In the genomic region with DNA sequence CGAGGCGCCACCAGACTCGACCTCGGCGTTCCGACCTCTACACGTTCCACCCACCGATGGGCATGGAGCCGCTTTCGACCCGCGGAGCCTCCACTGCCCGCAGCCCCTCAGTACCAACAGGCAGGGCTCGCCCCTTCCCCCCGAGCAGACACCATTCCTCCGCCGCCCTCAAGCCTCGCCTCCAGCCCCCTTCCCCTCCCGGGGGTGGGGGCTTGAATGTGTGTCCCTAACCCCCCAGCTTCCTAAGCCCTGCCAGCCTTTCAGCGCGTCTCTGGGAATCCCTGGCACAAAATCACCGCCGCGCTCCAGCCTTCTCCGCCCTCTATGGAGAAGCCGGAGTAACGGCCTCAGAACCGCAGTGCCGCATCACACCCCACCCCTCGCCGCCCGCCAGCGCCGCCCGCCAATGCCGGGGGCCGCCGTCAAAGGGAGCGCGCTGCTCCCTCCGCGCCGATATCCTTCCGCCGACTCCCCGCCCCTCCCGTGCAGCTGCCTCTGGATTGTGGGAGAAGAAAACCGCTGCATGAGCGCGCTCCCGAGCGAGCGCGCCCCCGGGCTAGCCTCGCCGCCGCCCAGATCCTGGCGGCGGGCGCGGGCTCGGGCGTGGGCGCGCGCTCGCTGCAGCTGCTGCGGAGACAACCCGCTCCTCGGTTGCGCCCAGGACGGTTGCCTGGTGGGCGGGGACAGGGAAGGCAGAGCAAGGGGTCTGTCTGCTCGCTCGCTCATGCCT, we compare ENCODE assay signal across 8 cellular contexts. TPM values are rescaled to one million over a fixed set of nuclear protein-coding genes. Genes with fewer than 3 reads are reported as not detected.
DNase-seq lines count a peak whose midpoint lies in the region; ATAC-seq, FAIRE-seq and TF ChIP-seq lines count a peak whose summit lies in the region.

CCDC88A (minus strand) TSS at position 343 of the 730 bp plus-strand sequence. CDS start 777 bp downstream, outside the sequence.

- H3K4me3 Mint-ChIP-seq in activated T-helper 1 cell treated with anti-CD3 and anti-CD28 coated beads, Interleukin-12 subunit alpha, Interleukin-12 subunit beta, Interleukin-2, Interleukin-4 antibody, amounts not matched to agents 30 ng/mL and 10 ng/mL and 1 ng/mL, durations not matched to agents 14 hours and 24 hours and 36 hours: peak within 1 kb of the TSS; percentile 89
- H3K4me3 Mint-ChIP-seq in naive thymus-derived CD4-positive, alpha-beta T cell: peak within 1 kb of the TSS; percentile 86 to 98 (median 94)
- H3K4me3 Mint-ChIP-seq in stimulated activated memory B cell treated with anti-CD40 and anti-IgM and Interleukin-4, amounts not matched to agents 10 μg/mL and 1 μg/mL and 100 μg/mL, for 72 hours: peak within 1 kb of the TSS; percentile 98

- H3K4me1 Mint-ChIP-seq in activated T-helper 1 cell treated with anti-CD3 and anti-CD28 coated beads, Interleukin-12 subunit alpha, Interleukin-12 subunit beta, Interleukin-2, Interleukin-4 antibody, amounts not matched to agents 30 ng/mL and 10 ng/mL and 1 ng/mL, durations not matched to agents 14 hours and 24 hours and 36 hours (ENCODE audit: low read depth): peaks cover 23% of the 10 kb centered on the region
- peaks cover 5 to 49% (median 41%) of the 10 kb centered on the region in 7 donors for H3K4me1 Mint-ChIP-seq in naive thymus-derived CD4-positive, alpha-beta T cell
- peaks cover 44% of the 10 kb centered on the region for H3K4me1 Mint-ChIP-seq in stimulated activated memory B cell treated with anti-CD40 and anti-IgM and Interleukin-4, amounts not matched to agents 10 μg/mL and 1 μg/mL and 100 μg/mL, for 72 hours

- no peaks in the 10 kb centered on the region for H3K9me3 Mint-ChIP-seq in activated T-helper 1 cell treated with anti-CD3 and anti-CD28 coated beads, Interleukin-12 subunit alpha, Interleukin-12 subunit beta, Interleukin-2, Interleukin-4 antibody, amounts not matched to agents 30 ng/mL and 10 ng/mL and 1 ng/mL, durations not matched to agents 14 hours and 24 hours and 36 hours
- peaks cover 0 to 3% (median 0%) of the 10 kb centered on the region in 11 donors for H3K9me3 Mint-ChIP-seq in naive thymus-derived CD4-positive, alpha-beta T cell
- H3K9me3 Mint-ChIP-seq in stimulated activated memory B cell treated with anti-CD40 and anti-IgM and Interleukin-4, amounts not matched to agents 10 μg/mL and 1 μg/mL and 100 μg/mL, for 72 hours: no peaks in the 10 kb centered on the region

- DNase-seq in Karpas-422 (peak; percentile 98), RCC 7860 (ENCODE audit: low spot score) (peak; percentile 87), fibroblast of lung (ENCODE audit: low read depth in 2 of 2) (peak; percentile 98 to 99)
- DNase-seq in activated T-helper 1 cell treated with anti-CD3 and anti-CD28 coated beads, Interleukin-12 subunit alpha, Interleukin-12 subunit beta, Interleukin-2, Interleukin-4 antibody, amounts not matched to agents 30 ng/mL and 10 ng/mL and 1 ng/mL, durations not matched to agents 14 hours and 24 hours and 36 hours (ENCODE audit: low spot score): peak; percentile 78
- DNase-seq in naive thymus-derived CD4-positive, alpha-beta T cell: peak; percentile 78 to 91 (median 85)

- peaks cover 53% of the 10 kb centered on the region for H3K4me1 ChIP-seq in DOHH2 (ENCODE audit: control insufficient read depth, low read length)
- peaks cover 44% of the 10 kb centered on the region for H3K4me1 ChIP-seq in Karpas-422 (ENCODE audit: low read length)
- H3K4me1 ChIP-seq in fibroblast of lung (ENCODE audit: control insufficient read depth, extremely low read depth, insufficient read depth, low read length): peaks cover 2% of the 10 kb centered on the region
- H3K4me1 ChIP-seq in naive thymus-derived CD4-positive, alpha-beta T cell (ENCODE audit: control insufficient read depth in 2 of 2, insufficient read depth in 2 of 2, low read length in 2 of 2): peaks cover 0 to 6% of the 10 kb centered on the region in 2 donors

- H3K36me3 ChIP-seq in DOHH2 (ENCODE audit: control insufficient read depth, low read length) (peaks cover 36% of the 10 kb centered on the region), Karpas-422 (ENCODE audit: insufficient read depth, low read length) (peaks cover 12% of the 10 kb centered on the region), fibroblast of lung (ENCODE audit: control insufficient read depth, insufficient read depth, low read length) (no peaks in the 10 kb centered on the region)
- H3K36me3 ChIP-seq in naive thymus-derived CD4-positive, alpha-beta T cell (ENCODE audit: control insufficient read depth in 2 of 3, insufficient read depth in 3 of 3, low read length in 3 of 3): no peaks in the 10 kb centered on the region

- H3K27me3 ChIP-seq in DOHH2 (ENCODE audit: control insufficient read depth, low read length) (no peaks in the 10 kb centered on the region), Karpas-422 (ENCODE audit: low read length) (no peaks in the 10 kb centered on the region), fibroblast of lung (ENCODE audit: control insufficient read depth, insufficient read depth, low read length) (no peaks in the 10 kb centered on the region)
- H3K27me3 ChIP-seq in naive thymus-derived CD4-positive, alpha-beta T cell (ENCODE audit: control insufficient read depth in 2 of 2, insufficient read depth in 2 of 2, low read length in 2 of 2): no peaks in the 10 kb centered on the region

- intact Hi-C loops in activated T-helper 1 cell treated with anti-CD3 and anti-CD28 coated beads, Interleukin-12 subunit alpha, Interleukin-12 subunit beta, Interleukin-2, Interleukin-4 antibody, amounts not matched to agents 30 ng/mL and 10 ng/mL and 1 ng/mL, durations not matched to agents 14 hours and 24 hours and 36 hours (cut with micrococcal nuclease): loop anchor here (1.0 to 5.0 kb wide), 11 partner anchors 12 to 697 kb away; partner anchors contain the start of genes CFAP36, CLHC1, EML6 and MTIF2
- intact Hi-C loops in naive thymus-derived CD4-positive, alpha-beta T cell (cut with micrococcal nuclease): loop anchor here (1.0 to 10.0 kb wide), 22 partner anchors 13 to 1652 kb away; partner anchors contain the start of genes CFAP36 (in 2 of the 2), CLHC1 (in 2 of the 2), EML6 (in 2 of the 2) and MTIF2 (in 2 of the 2)

- H3K9me2 ChIP-seq in DOHH2 (replicated peaks; ENCODE audit: control insufficient read depth, low read length): no peaks in the 10 kb centered on the region
- H3K9me2 ChIP-seq in Karpas-422 (replicated peaks; ENCODE audit: insufficient read depth, low read length): no peaks in the 10 kb centered on the region

- peak within 1 kb of the TSS; percentile 85 for H3K4me3 ChIP-seq in DOHH2 (ENCODE audit: low read length)
- peak within 1 kb of the TSS; percentile 83 for H3K4me3 ChIP-seq in Karpas-422 (ENCODE audit: low read length)
- peak within 1 kb of the TSS; percentile 84 to 97 (median 92) for H3K4me3 ChIP-seq in fibroblast of lung (replicated peaks in 1 of 4; ENCODE audit: control extremely low read depth in 1 of 4, insufficient read depth in 1 of 4, low read depth in 3 of 4, low read length in 4 of 4)
- peak within 1 kb of the TSS; percentile 91 for H3K4me3 ChIP-seq in naive thymus-derived CD4-positive, alpha-beta T cell (ENCODE audit: low read length)

- H3K4me2 ChIP-seq in DOHH2 (ENCODE audit: low read length) (peak within 1 kb of the TSS; percentile 91), Karpas-422 (ENCODE audit: low read depth, low read length, poor library complexity, severe bottlenecking) (peak within 1 kb of the TSS; percentile 94), fibroblast of lung (ENCODE audit: extremely low read depth, insufficient read depth, low read length) (peak within 1 kb of the TSS; percentile 94)

- peak within 1 kb of the TSS; percentile 97 for H2AFZ ChIP-seq in Karpas-422 (ENCODE audit: low read length)
- H2AFZ ChIP-seq in fibroblast of lung (ENCODE audit: low read length): peak within 1 kb of the TSS; percentile 93

- peak; percentile 41 for TF ChIP-seq CTCF in DOHH2 (IDR thresholded peaks at IDR 0.05; ENCODE audit: low read depth, low read length, poor library complexity, severe bottlenecking)
- TF ChIP-seq CTCF in fibroblast of lung (conservative IDR thresholded peaks at IDR 0.05 in 1 of 2, IDR thresholded peaks at IDR 0.05 in 1 of 2; ENCODE audit: low read depth in 1 of 2, low read length in 2 of 2): peak; percentile 27 to 29

- POLR2A ChIA-PET in naive thymus-derived CD4-positive, alpha-beta T cell (lab: Charles Lee): interaction anchor here (0.9 to 2.3 kb wide), 5 partner anchors 100 to 198 kb away, joined by 3 to 8 read pairs (median 4); partner anchors contain the start of genes CFAP36 and PPP4R3B

- H4K20me1 ChIP-seq in DOHH2 (ENCODE audit: control insufficient read depth, insufficient read depth, low read depth, low read length): 0 out of 2 replicates have a peak, but pooled peaks cover 6% of the 10 kb centered on the region
- H4K20me1 ChIP-seq in Karpas-422 (ENCODE audit: insufficient read depth, low read depth, low read length): no peaks in the 10 kb centered on the region
- no peaks in the 10 kb centered on the region for H4K20me1 ChIP-seq in fibroblast of lung (ENCODE audit: control insufficient read depth, extremely low read depth, insufficient read depth, low read length)

- H3K9me3 ChIP-seq in DOHH2 (ENCODE audit: control insufficient read depth, insufficient read depth, low read length) (no peaks in the 10 kb centered on the region), Karpas-422 (ENCODE audit: low read length) (no peaks in the 10 kb centered on the region), fibroblast of lung (ENCODE audit: control insufficient read depth, insufficient read depth, low read depth, low read length) (no peaks in the 10 kb centered on the region)
- no peaks in the 10 kb centered on the region for H3K9me3 ChIP-seq in naive thymus-derived CD4-positive, alpha-beta T cell (ENCODE audit: control insufficient read depth in 2 of 3, low read length in 3 of 3)

- FAIRE-seq in RCC 7860 (lab: Jason Lieb, UNC): no peak

- H3K27ac ChIP-seq in DOHH2 (ENCODE audit: low read depth, low read length): peak within 1 kb of the TSS; percentile 70
- peak within 1 kb of the TSS; percentile 84 for H3K27ac ChIP-seq in Karpas-422 (ENCODE audit: low read length)
- peak within 1 kb of the TSS; percentile 90 for H3K27ac ChIP-seq in fibroblast of lung (ENCODE audit: insufficient read depth, low read length)
- H3K27ac ChIP-seq in naive thymus-derived CD4-positive, alpha-beta T cell (ENCODE audit: low read depth, low read length): peak within 1 kb of the TSS; percentile 69

- peak within 1 kb of the TSS; percentile 94 for H3K9ac ChIP-seq in Karpas-422 (ENCODE audit: low read length)
- H3K9ac ChIP-seq in fibroblast of lung (ENCODE audit: insufficient read depth, low read length): peak within 1 kb of the TSS; percentile 85

- H3K79me2 ChIP-seq in DOHH2 (ENCODE audit: control insufficient read depth, low read length) (peaks cover 49% of the 10 kb centered on the region), Karpas-422 (ENCODE audit: low read length) (peaks cover 54% of the 10 kb centered on the region), fibroblast of lung (ENCODE audit: control insufficient read depth, insufficient read depth, low read length) (peaks cover 41% of the 10 kb centered on the region)

- no peaks in the 10 kb centered on the region for H3K36me3 Mint-ChIP-seq in activated T-helper 1 cell treated with anti-CD3 and anti-CD28 coated beads, Interleukin-12 subunit alpha, Interleukin-12 subunit beta, Interleukin-2, Interleukin-4 antibody, amounts not matched to agents 30 ng/mL and 10 ng/mL and 1 ng/mL, durations not matched to agents 14 hours and 24 hours and 36 hours (ENCODE audit: low read depth)
- no peaks in the 10 kb centered on the region for H3K36me3 Mint-ChIP-seq in naive thymus-derived CD4-positive, alpha-beta T cell
- H3K36me3 Mint-ChIP-seq in stimulated activated memory B cell treated with anti-CD40 and anti-IgM and Interleukin-4, amounts not matched to agents 10 μg/mL and 1 μg/mL and 100 μg/mL, for 72 hours: no peaks in the 10 kb centered on the region

- H3F3A ChIP-seq in DOHH2 (ENCODE audit: control insufficient read depth, insufficient read depth): peaks cover 6% of the 10 kb centered on the region

- peak within 1 kb of the TSS; percentile 50 for H3K27ac Mint-ChIP-seq in activated T-helper 1 cell treated with anti-CD3 and anti-CD28 coated beads, Interleukin-12 subunit alpha, Interleukin-12 subunit beta, Interleukin-2, Interleukin-4 antibody, amounts not matched to agents 30 ng/mL and 10 ng/mL and 1 ng/mL, durations not matched to agents 14 hours and 24 hours and 36 hours
- H3K27ac Mint-ChIP-seq in naive thymus-derived CD4-positive, alpha-beta T cell: peak within 1 kb of the TSS; percentile 50 to 97 (median 85)
- peak within 1 kb of the TSS; percentile 94 for H3K27ac Mint-ChIP-seq in stimulated activated memory B cell treated with anti-CD40 and anti-IgM and Interleukin-4, amounts not matched to agents 10 μg/mL and 1 μg/mL and 100 μg/mL, for 72 hours

- peaks cover 25% of the 10 kb centered on the region for H3K27me3 Mint-ChIP-seq in activated T-helper 1 cell treated with anti-CD3 and anti-CD28 coated beads, Interleukin-12 subunit alpha, Interleukin-12 subunit beta, Interleukin-2, Interleukin-4 antibody, amounts not matched to agents 30 ng/mL and 10 ng/mL and 1 ng/mL, durations not matched to agents 14 hours and 24 hours and 36 hours (ENCODE audit: insufficient read depth)
- peaks cover 0 to 40% (median 0%) of the 10 kb centered on the region in 5 donors for H3K27me3 Mint-ChIP-seq in naive thymus-derived CD4-positive, alpha-beta T cell
- peaks cover 2% of the 10 kb centered on the region for H3K27me3 Mint-ChIP-seq in stimulated activated memory B cell treated with anti-CD40 and anti-IgM and Interleukin-4, amounts not matched to agents 10 μg/mL and 1 μg/mL and 100 μg/mL, for 72 hours

- ATAC-seq in GM21825 (IDR thresholded peaks at IDR 0.05; ENCODE audit: unreplicated experiment): peak; percentile 84
- ATAC-seq in naive thymus-derived CD4-positive, alpha-beta T cell: peak; percentile 92
- ATAC-seq in stimulated activated memory B cell treated with anti-CD40 and anti-IgM and Interleukin-4, amounts not matched to agents 10 μg/mL and 1 μg/mL and 100 μg/mL, for 72 hours: peak; percentile 88

- CTCF ChIA-PET in naive thymus-derived CD4-positive, alpha-beta T cell (lab: Charles Lee): no interaction called here

RNA-seq across cellular contexts. Expression of gene CCDC88A, which starts in this region (rescaled TPM):
- 129 and 262 TPM in 2 replicates for total RNA-seq in Karpas-422 (2014; rRNA removed; shearing (Covaris generic); ENCODE audit: low replicate concordance)
- total RNA-seq in activated T-helper 1 cell treated with anti-CD3 and anti-CD28 coated beads, Interleukin-12 subunit alpha, Interleukin-12 subunit beta, Interleukin-2, Interleukin-4 antibody, amounts not matched to agents 30 ng/mL and 10 ng/mL and 1 ng/mL, durations not matched to agents 14 hours and 24 hours and 36 hours: 6.4 and 8.4 TPM in 2 replicates
- 34.7 and 56.5 TPM in 2 replicates for total RNA-seq in fibroblast of lung
- 39.6 and 40.8 TPM in 2 replicates for polyA plus RNA-seq in fibroblast of lung
- 26.0 and 26.3 TPM in 2 replicates for polyA plus RNA-seq in fibroblast of lung (2012)
- polyA minus RNA-seq in fibroblast of lung (ENCODE audit: low replicate concordance): 26.6 and 56.2 TPM in 2 replicates
- 10 to 100 TPM in 4 of 5 experiments, 1 to 10 TPM in 1; 9.9 to 53.3 (median 15.9) TPM for total RNA-seq in naive thymus-derived CD4-positive, alpha-beta T cell
- polyA plus RNA-seq in naive thymus-derived CD4-positive, alpha-beta T cell: 1 to 10 TPM; 1.2 to 5.1 TPM

Comparison
In these comparisons a context has a peak if more than half of its experiments do, and no peak if none do; other contexts are left out.
1. Peak in every context shown above with its lines: DNase-seq, ATAC-seq, H3K4me3 ChIP-seq and H3K27ac ChIP-seq.
2. RNA of gene CCDC88A (polyA plus RNA-seq): 26.0 to 40.8 TPM in fibroblast of lung; 1.2 to 5.1 TPM in naive thymus-derived CD4-positive, alpha-beta T cell; every median in the first group is over 4 times any median in the second.